In genomic region chr14:95236221-95236620, GRCh38 we compare ENCODE assay signal across 17 cellular contexts.
"Had no signal": no experiment of that assay in that cellular context is flagged by ENCODE, and none has a peak within 500 bp of the region (broad histone marks: within the 10 kb centered on the region; RNA-seq: fewer than 3 reads in every experiment).

No MANE protein-coding gene starts in this region.

- H3K36me3 Mint-ChIP-seq: natural killer cell treated with Interleukin-12 subunit alpha and Interleukin-12 subunit beta and Interleukin-15 and Interleukin-18, amount 100 ng/mL, for 72 hours; WTC11 had no signal

- H3K36me3 ChIP-seq: upper lobe of left lung had no signal

- H3K4me3 ChIP-seq: skin epidermis, upper lobe of left lung had no signal

- H3K27me3 ChIP-seq: upper lobe of left lung had no signal

- H3K9me3 ChIP-seq: upper lobe of left lung had no signal

- H3K4me3 Mint-ChIP-seq: activated CD8-positive, alpha-beta T cell treated with anti-CD3 and anti-CD28 coated beads for 36 hours; activated T-cell treated with anti-CD3 and anti-CD28 coated beads, Interleukin-2, amount 50 U/mL, for 4 hours; natural killer cell treated with Interleukin-12 subunit alpha and Interleukin-12 subunit beta and Interleukin-15 and Interleukin-18, amount 100 ng/mL, for 72 hours; WTC11 had no signal

- DNase-seq: activated CD4-positive, alpha-beta T cell treated with anti-CD3 and anti-CD28 coated beads for 4 hours; activated CD8-positive, alpha-beta T cell treated with anti-CD3 and anti-CD28 coated beads for 36 hours; activated effector memory CD4-positive, alpha-beta T cell treated with Interleukin-2 at 50 U/mL for 16 hours; activated naive CD4-positive, alpha-beta T cell treated with anti-CD3 and anti-CD28 coated beads, Interleukin-2, amount 50 U/mL, for 16 hours; activated T-cell treated with anti-CD3 and anti-CD28 coated beads, Interleukin-2, amount 50 U/mL, for 4 hours; caudate nucleus; hippocampal formation; mesenchymal stem cell; nucleus accumbens; stimulated activated CD4-positive, alpha-beta T cell treated with anti-CD3 and anti-CD28 coated beads, Interleukin-15, amount 100 ng/mL, for 24 hours; stimulated activated CD4-positive, alpha-beta T cell treated with anti-CD3 and anti-CD28 coated beads, Interleukin-4, amount 100 ng/mL, for 1 hour; stimulated activated naive CD4-positive, alpha-beta T cell; upper lobe of left lung had no signal

- H3K27me3 Mint-ChIP-seq: activated CD8-positive, alpha-beta T cell treated with anti-CD3 and anti-CD28 coated beads for 36 hours had no signal

- ATAC-seq: activated CD8-positive, alpha-beta T cell treated with anti-CD3 and anti-CD28 coated beads for 36 hours; activated T-cell treated with anti-CD3 and anti-CD28 coated beads, Interleukin-2, amount 50 U/mL, for 4 hours; esophagus mucosa; natural killer cell treated with Interleukin-12 subunit alpha and Interleukin-12 subunit beta and Interleukin-15 and Interleukin-18, amount 100 ng/mL, for 72 hours; WTC11 had no signal

- H3K27ac Mint-ChIP-seq: activated CD8-positive, alpha-beta T cell treated with anti-CD3 and anti-CD28 coated beads for 36 hours; natural killer cell treated with Interleukin-12 subunit alpha and Interleukin-12 subunit beta and Interleukin-15 and Interleukin-18, amount 100 ng/mL, for 72 hours; WTC11 had no signal

- H3K9me3 Mint-ChIP-seq: activated CD8-positive, alpha-beta T cell treated with anti-CD3 and anti-CD28 coated beads for 36 hours; activated T-cell treated with anti-CD3 and anti-CD28 coated beads, Interleukin-2, amount 50 U/mL, for 4 hours; natural killer cell treated with Interleukin-12 subunit alpha and Interleukin-12 subunit beta and Interleukin-15 and Interleukin-18, amount 100 ng/mL, for 72 hours; WTC11 had no signal

- H3K27ac ChIP-seq: skin epidermis, upper lobe of left lung had no signal
